In the genomic region with DNA sequence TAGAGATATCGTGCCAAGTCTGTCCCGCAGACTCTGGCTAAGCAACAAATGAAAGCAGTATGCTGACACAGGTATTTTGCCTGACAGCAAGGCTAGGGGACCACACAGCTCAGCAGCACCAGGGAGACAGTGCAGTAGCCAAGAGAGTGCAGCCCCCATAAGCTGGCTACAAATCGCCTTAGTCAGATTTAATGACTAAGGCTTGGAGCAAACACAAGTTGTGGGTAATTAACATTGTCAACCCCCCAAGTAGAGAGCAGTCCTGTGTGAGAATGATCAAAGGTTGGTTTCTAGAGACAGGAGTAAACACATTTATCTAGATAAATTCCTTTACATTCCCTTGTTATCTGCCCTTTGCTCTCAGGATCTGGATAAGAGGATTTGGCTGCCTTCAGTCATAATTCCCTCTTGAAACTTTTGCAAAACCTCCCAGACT, we compare ENCODE assay signal across 21 cellular contexts.
DNase-seq lines count a peak whose midpoint lies in the region; ATAC-seq, FAIRE-seq and TF ChIP-seq lines count a peak whose summit lies in the region.
"Had no signal": no experiment of that assay in that cellular context is flagged by ENCODE, and none has a peak within 500 bp of the region (broad histone marks: within the 10 kb centered on the region; RNA-seq: fewer than 3 reads in every experiment).

No MANE protein-coding gene starts in this region.

- H3K27ac ChIP-seq in MM.1S (ENCODE audit: low read length) (no peak overlapping the region), mesendoderm (ENCODE audit: low read depth, low read length) (no peak overlapping the region)
- H3K27ac ChIP-seq: body of pancreas, heart left ventricle, lower lobe of right lung, ovary, sigmoid colon, SJCRH30 had no signal

- TF ChIP-seq CTCF in D721Med (IDR thresholded peaks at IDR 0.05; ENCODE audit: insufficient read depth, missing control alignments) (no peak), MM.1S (IDR thresholded peaks at IDR 0.05; ENCODE audit: low read length) (no peak), WTC11 (IDR thresholded peaks at IDR 0.05) (no peak)

- H2BK120ac ChIP-seq in mesendoderm (ENCODE audit: low read depth, low read length) = no peak overlapping the region

- no peak for DNase-seq in D721Med (ENCODE audit: insufficient read length, low spot score)
- peak; percentile 28 for DNase-seq in MM.1S
- DNase-seq in WTC11 (ENCODE audit: low spot score) = no peak
- DNase-seq in mesendoderm = peak; percentile 93
- no peak for DNase-seq in activated gamma-delta T cell (lab: John Stamatoyannopoulos, UW)
- no peak for DNase-seq in DMS153 treated with DMSO at 0.1 percent for 48 hours (lab: John Stamatoyannopoulos, UW; ENCODE audit: unreplicated experiment)
- DNase-seq in HUDEP-2 (lab: John Stamatoyannopoulos, UW; ENCODE audit: unreplicated experiment in 76 of 76) = no peak
- DNase-seq: activated CD8-positive, alpha-beta T cell treated with anti-CD3 and anti-CD28 coated beads, Interleukin-2, amount 10 ng/mL, durations not matched to agents 7 days and 5 days; activated T-cell treated with anti-CD3 and anti-CD28 coated beads, Interleukin-2, amount 50 U/mL, for 48 hours; body of pancreas; CD8-positive, alpha-beta T cell; heart left ventricle; lower lobe of right lung; NCI-H1436 treated with DMSO at 0.1 percent for 48 hours; ovary; sigmoid colon; SJCRH30; stimulated activated naive CD4-positive, alpha-beta T cell had no signal

- CTCF ChIA-PET in WTC11 (lab: Charles Lee) = no interaction called here

- H3K4me3 ChIP-seq in MM.1S (ENCODE audit: low read length) = no peak overlapping the region
- no peak overlapping the region for H3K4me3 ChIP-seq in mesendoderm (ENCODE audit: low read length)
- H3K4me3 ChIP-seq: body of pancreas, heart left ventricle, lower lobe of right lung, ovary, sigmoid colon, SJCRH30 had no signal

- no peaks in the 10 kb centered on the region for H4K20me1 ChIP-seq in MM.1S (ENCODE audit: insufficient read depth, low read length)

- FAIRE-seq in D721Med (lab: Jason Lieb, UNC) = peak; percentile 11

- H3K36me3 ChIP-seq in MM.1S (replicated peaks; ENCODE audit: insufficient read depth, low read length) (no peaks in the 10 kb centered on the region), mesendoderm (ENCODE audit: control insufficient read depth, insufficient read depth, low read length) (no peaks in the 10 kb centered on the region)
- H3K36me3 ChIP-seq: heart left ventricle, lower lobe of right lung, ovary, sigmoid colon, SJCRH30 had no signal

- no peaks in the 10 kb centered on the region for H3K79me1 ChIP-seq in mesendoderm (ENCODE audit: low read length)

- H3K4me1 ChIP-seq in MM.1S (ENCODE audit: low read length) = no peaks in the 10 kb centered on the region
- no peaks in the 10 kb centered on the region for H3K4me1 ChIP-seq in mesendoderm (ENCODE audit: control insufficient read depth, low read depth, low read length)
- H3K4me1 ChIP-seq: body of pancreas, heart left ventricle, lower lobe of right lung, sigmoid colon, SJCRH30 had no signal

- H3K4ac ChIP-seq in mesendoderm (ENCODE audit: low read depth, low read length) = no peak overlapping the region

- no peak overlapping the region for H3K56ac ChIP-seq in mesendoderm (ENCODE audit: low read length)

- no CpG with 5 or more reads among the region's 3 CpGs for WGBS in mesendoderm (ENCODE audit: extremely low coverage, insufficient coverage, low lambda C conversion rate)

- H3K18ac ChIP-seq in mesendoderm (ENCODE audit: low read length) = no peak overlapping the region

- H4K5ac ChIP-seq in mesendoderm (ENCODE audit: low read length) = no peak overlapping the region

- H3K9me2 ChIP-seq in MM.1S (replicated peaks; ENCODE audit: insufficient read depth, low read length) = no peaks in the 10 kb centered on the region

- no peak overlapping the region for H4K8ac ChIP-seq in mesendoderm (ENCODE audit: low read depth, low read length)

- H3K79me2 ChIP-seq in MM.1S (ENCODE audit: low read length) = no peaks in the 10 kb centered on the region
- no peaks in the 10 kb centered on the region for H3K79me2 ChIP-seq in mesendoderm (ENCODE audit: control insufficient read depth, insufficient read depth, low read length)

- H3K4me3 Mint-ChIP-seq in WTC11 = no peak overlapping the region
- H3K4me3 Mint-ChIP-seq: activated CD8-positive, alpha-beta T cell treated with anti-CD3 and anti-CD28 coated beads, Interleukin-2, amount 10 ng/mL, durations not matched to agents 7 days and 5 days; CD8-positive, alpha-beta T cell; T-helper 2 cell treated with Interferon-gamma antibody and Interleukin-4, amounts not matched to agents 5 μg/mL and 100 μg/mL, for 36 hours had no signal

- no peak overlapping the region for H3K23ac ChIP-seq in mesendoderm (ENCODE audit: low read length)

- POLR2A ChIA-PET in WTC11 (lab: Charles Lee) = no interaction called here

- H3K9ac ChIP-seq in MM.1S (ENCODE audit: low read length) = no peak overlapping the region
- no peak overlapping the region for H3K9ac ChIP-seq in mesendoderm (ENCODE audit: low read length)

- H2BK5ac ChIP-seq in mesendoderm (ENCODE audit: low read length) = no peak overlapping the region

- H2AFZ ChIP-seq in MM.1S (ENCODE audit: low read length) = no peak overlapping the region

- no peaks in the 10 kb centered on the region for H3K27me3 Mint-ChIP-seq in WTC11 (ENCODE audit: low read depth)

- no peak overlapping the region for H3K27ac Mint-ChIP-seq in WTC11
- H3K27ac Mint-ChIP-seq: activated CD8-positive, alpha-beta T cell treated with anti-CD3 and anti-CD28 coated beads, Interleukin-2, amount 10 ng/mL, durations not matched to agents 7 days and 5 days; activated naive CD4-positive, alpha-beta T cell treated with anti-CD3 and anti-CD28 coated beads, Interleukin-2, amount 50 U/mL, for 72 hours; CD8-positive, alpha-beta T cell; T-helper 2 cell treated with Interferon-gamma antibody and Interleukin-4, amounts not matched to agents 5 μg/mL and 100 μg/mL, for 36 hours had no signal

- peaks cover 21% of the 10 kb centered on the region for H3K9me3 Mint-ChIP-seq in WTC11

- H3K27me3 ChIP-seq in MM.1S (replicated peaks; ENCODE audit: insufficient read depth, low read length) (no peaks in the 10 kb centered on the region), mesendoderm (ENCODE audit: insufficient read depth, low read length, poor library complexity) (no peaks in the 10 kb centered on the region)
- H3K27me3 ChIP-seq: body of pancreas, heart left ventricle, ovary, sigmoid colon, SJCRH30 had no signal

- H3K4me1 Mint-ChIP-seq in WTC11 = no peaks in the 10 kb centered on the region

- no peaks in the 10 kb centered on the region for H3F3A ChIP-seq in MM.1S (ENCODE audit: insufficient read depth, low read length)

- no peaks in the 10 kb centered on the region for H3K9me3 ChIP-seq in MM.1S (replicated peaks; ENCODE audit: insufficient read depth, low read length)
- H3K9me3 ChIP-seq: body of pancreas, lower lobe of right lung, ovary, SJCRH30 had no signal

- no peak overlapping the region for H2BK15ac ChIP-seq in mesendoderm (replicated peaks; ENCODE audit: low read depth)

- no peak overlapping the region for H2AK5ac ChIP-seq in mesendoderm (ENCODE audit: low read length)

- peaks cover 8% of the 10 kb centered on the region for H3K36me3 Mint-ChIP-seq in WTC11
- H3K36me3 Mint-ChIP-seq: CD8-positive, alpha-beta T cell had no signal

- H3K4me2 ChIP-seq in MM.1S (ENCODE audit: low read depth, low read length) (no peak overlapping the region), mesendoderm (ENCODE audit: low read length) (no peak overlapping the region)

- ATAC-seq in WTC11 = peak; percentile 69
- no peak for ATAC-seq in HG02642 (IDR thresholded peaks at IDR 0.05; ENCODE audit: poor library complexity, unreplicated experiment)
- ATAC-seq: activated CD8-positive, alpha-beta T cell treated with anti-CD3 and anti-CD28 coated beads, Interleukin-2, amount 10 ng/mL, durations not matched to agents 7 days and 5 days; activated naive CD4-positive, alpha-beta T cell treated with anti-CD3 and anti-CD28 coated beads, Interleukin-2, amount 50 U/mL, for 72 hours; body of pancreas; CD8-positive, alpha-beta T cell; heart left ventricle; lower lobe of right lung had no signal

TF ChIP-seq in WTC11, 78 proteins besides CTCF, POLR2A, EP300 and RAD21 (continues in another document):
- TF ChIP-seq FOXP1 (CRISPR knock-in tag; IDR thresholded peaks at IDR 0.05; ENCODE audit: borderline replicate concordance) (no peak), ZNF425 (CRISPR knock-in tag; conservative IDR thresholded peaks at IDR 0.05) (no peak), SOX15 (CRISPR knock-in tag; IDR thresholded peaks at IDR 0.05) (no peak), ESRRA (CRISPR knock-in tag; IDR thresholded peaks at IDR 0.05; ENCODE audit: borderline replicate concordance) (no peak), NFE2L1 (CRISPR knock-in tag; IDR thresholded peaks at IDR 0.05) (no peak), ZNF219 (CRISPR knock-in tag; IDR thresholded peaks at IDR 0.05; ENCODE audit: borderline replicate concordance) (no peak), ZNF396 (CRISPR knock-in tag; IDR thresholded peaks at IDR 0.05; ENCODE audit: borderline replicate concordance) (no peak), CREB1 (CRISPR knock-in tag; IDR thresholded peaks at IDR 0.05) (no peak)
- TF ChIP-seq, protein P1, sequence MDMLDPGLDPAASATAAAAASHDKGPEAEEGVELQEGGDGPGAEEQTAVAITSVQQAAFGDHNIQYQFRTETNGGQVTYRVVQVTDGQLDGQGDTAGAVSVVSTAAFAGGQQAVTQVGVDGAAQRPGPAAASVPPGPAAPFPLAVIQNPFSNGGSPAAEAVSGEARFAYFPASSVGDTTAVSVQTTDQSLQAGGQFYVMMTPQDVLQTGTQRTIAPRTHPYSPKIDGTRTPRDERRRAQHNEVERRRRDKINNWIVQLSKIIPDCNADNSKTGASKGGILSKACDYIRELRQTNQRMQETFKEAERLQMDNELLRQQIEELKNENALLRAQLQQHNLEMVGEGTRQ (CRISPR knock-in tag; IDR thresholded peaks at IDR 0.05) = no peak

Comparison
In these comparisons a context has a peak if more than half of its experiments do, and no peak if none do; other contexts are left out.
1. DNase-seq: peak in MM.1S (single experiment) and mesendoderm (single experiment); none in D721Med (single experiment), WTC11 (single experiment), activated gamma-delta T cell (single experiment), DMS153 treated with DMSO at 0.1 percent for 48 hours (single experiment) and HUDEP-2 (0 of 76).